ENCODE assay signal across 22 cellular contexts in genomic region chr3:72697717-72698116, GRCh38.
A peak's percentile ranks its signal among the peaks of the same experiment; 100 is the strongest.
DNase-seq lines count a peak whose midpoint lies in the region; ATAC-seq, FAIRE-seq and TF ChIP-seq lines count a peak whose summit lies in the region.
"Had no signal": no experiment of that assay in that cellular context is flagged by ENCODE, and none has a peak within 500 bp of the region (broad histone marks: within the 10 kb centered on the region; RNA-seq: fewer than 3 reads in every experiment).

No MANE protein-coding gene starts in this region.

- TF ChIP-seq POLR2A in K562 (conservative IDR thresholded peaks at IDR 0.05) (no peak), upper lobe of left lung (IDR thresholded peaks at IDR 0.05) (no peak)

- H3K27me3 ChIP-seq in GM23338 (ENCODE audit: insufficient read depth) (no peaks in the 10 kb centered on the region), HUES64 (ENCODE audit: insufficient read depth, low read length) (no peaks in the 10 kb centered on the region), K562 (ENCODE audit: control insufficient read depth in 2 of 2, insufficient read depth in 2 of 2, low read length in 2 of 2) (no peaks in the 10 kb centered on the region), mesendoderm (ENCODE audit: insufficient read depth, low read length, poor library complexity) (no peaks in the 10 kb centered on the region), upper lobe of left lung (no peaks in the 10 kb centered on the region)
- H3K27me3 ChIP-seq: BE2C, SJCRH30 had no signal

- no peak overlapping the region for H4K5ac ChIP-seq in mesendoderm (ENCODE audit: low read length)

- H2AFZ ChIP-seq in GM23338 (0 out of 2 replicates have a peak overlapping the region, but pooled peaks have one; percentile 6), K562 (ENCODE audit: low read depth, low read length) (no peak overlapping the region)

- H3K36me3 Mint-ChIP-seq in GM23338 (ENCODE audit: low read depth), result no peaks in the 10 kb centered on the region

- no peak overlapping the region for H2AK5ac ChIP-seq in mesendoderm (ENCODE audit: low read length)

- TF ChIP-seq CTCF in GM23338 (conservative IDR thresholded peaks at IDR 0.05; ENCODE audit: low read depth in 2 of 2), result no peak
- no peak for TF ChIP-seq CTCF in K562 (IDR thresholded peaks at IDR 0.05 in 2 of 3, conservative IDR thresholded peaks at IDR 0.05 in 1 of 3; ENCODE audit: insufficient read depth in 2 of 3, low read depth in 1 of 3, low read length in 3 of 3)
- no peak for TF ChIP-seq CTCF in upper lobe of left lung (IDR thresholded peaks at IDR 0.05)

- no peak overlapping the region for H2BK5ac ChIP-seq in mesendoderm (ENCODE audit: low read length)

- ATAC-seq in GM23338, result peak; percentile 6; the same call in 2 of the 3 replicates
- ATAC-seq in K562, result no peak
- ATAC-seq in upper lobe of left lung (ENCODE audit: low FRiP score in 2 of 2), result no peak

- H3K79me2 ChIP-seq in GM23338 (replicated peaks; ENCODE audit: insufficient read depth) (no peaks in the 10 kb centered on the region), K562 (ENCODE audit: control insufficient read depth, insufficient read depth, low read length) (no peaks in the 10 kb centered on the region), mesendoderm (ENCODE audit: control insufficient read depth, insufficient read depth, low read length) (no peaks in the 10 kb centered on the region)

- no peak overlapping the region for H4K8ac ChIP-seq in mesendoderm (ENCODE audit: low read depth, low read length)

- H3K27ac ChIP-seq in GM23338 (ENCODE audit: low read depth) (peak overlapping the region; percentile 18; the same call in 1 of the 2 replicates), HUES64 (ENCODE audit: low read depth, low read length) (peak overlapping the region; percentile 17; the same call in 1 of the 2 replicates), K562 (ENCODE audit: extremely low read depth, low read depth, low read length) (no peak overlapping the region), mesendoderm (ENCODE audit: low read depth, low read length) (no peak overlapping the region), upper lobe of left lung (no peak overlapping the region)
- H3K27ac ChIP-seq: SJCRH30 had no signal

- no peak for TF ChIP-seq RAD21 in K562 (CRISPR knock-in tag; conservative IDR thresholded peaks at IDR 0.05 in 1 of 2, IDR thresholded peaks at IDR 0.05 in 1 of 2)

- FAIRE-seq in K562 (lab: Jason Lieb, UNC), result no peak
- FAIRE-seq: A204.1, GM19239, RCC 7860 had no signal

- H3K27me3 Mint-ChIP-seq in GM23338 (ENCODE audit: insufficient read depth, low read depth, poor library complexity), result peaks cover 10% of the 10 kb centered on the region

- 0 out of 3 replicates have a peak overlapping the region, but pooled peaks have one; percentile 3 for H3K4me3 Mint-ChIP-seq in GM23338

- H3K36me3 ChIP-seq in GM23338 (ENCODE audit: insufficient read depth) (no peaks in the 10 kb centered on the region), HUES64 (ENCODE audit: insufficient read depth, low read length) (no peaks in the 10 kb centered on the region), K562 (ENCODE audit: control insufficient read depth, insufficient read depth, low read length) (no peaks in the 10 kb centered on the region), mesendoderm (ENCODE audit: control insufficient read depth, insufficient read depth, low read length) (no peaks in the 10 kb centered on the region), upper lobe of left lung (no peaks in the 10 kb centered on the region)
- H3K36me3 ChIP-seq: BE2C, HAP-1, SJCRH30 had no signal

- TF ChIP-seq EP300 in K562 (IDR thresholded peaks at IDR 0.05; ENCODE audit: low read length) (no peak), upper lobe of left lung (IDR thresholded peaks at IDR 0.05) (no peak)

- CTCF ChIA-PET in K562 (lab: Yijun Ruan, JAX; ENCODE audit: low intra/inter-chr PET ratio), result no interaction called here

- peaks cover 12% of the 10 kb centered on the region for H3K4me1 ChIP-seq in GM23338 (ENCODE audit: insufficient read depth)
- peaks cover 16% of the 10 kb centered on the region; the same call in 1 of the 2 replicates for H3K4me1 ChIP-seq in HUES64 (ENCODE audit: insufficient read depth, low read length)
- H3K4me1 ChIP-seq in K562 (replicated peaks in 1 of 2; ENCODE audit: control insufficient read depth in 2 of 2, insufficient read depth in 2 of 2, low read length in 2 of 2), result no peaks in the 10 kb centered on the region; a peak in 1 of 5 replicates
- H3K4me1 ChIP-seq in mesendoderm (ENCODE audit: control insufficient read depth, low read depth, low read length), result no peaks in the 10 kb centered on the region
- H3K4me1 ChIP-seq in upper lobe of left lung, result peaks cover 0 to 14% (median 1%) of the 10 kb centered on the region in 4 donors
- H3K4me1 ChIP-seq: BE2C, HAP-1, SJCRH30 had no signal

- H4K20me1 ChIP-seq in GM23338 (replicated peaks; ENCODE audit: insufficient read depth) (no peaks in the 10 kb centered on the region), K562 (replicated peaks; ENCODE audit: control insufficient read depth, insufficient read depth, low read length) (no peaks in the 10 kb centered on the region)

- WGBS in HUES64, result 80% methylated on average over 2 of the region's 2 CpGs
- 18% methylated on average over 2 of the region's 2 CpGs for whole genome bisulfite sequencing in K562 (ENCODE audit: insufficient coverage, low coverage, missing lambda C conversion rate)
- 100% methylated on average over 1 of the region's 2 CpGs for WGBS in mesendoderm (ENCODE audit: extremely low coverage, insufficient coverage, low lambda C conversion rate)
- 76 to 80% methylated on average over 2 of the region's 2 CpGs for WGBS in upper lobe of left lung, 2 donors

- no peaks in the 10 kb centered on the region; the same call in 2 of the 3 replicates for H3K9me3 Mint-ChIP-seq in GM23338

- no TSS peak for BruUV-seq in K562 (replicated peaks; lab: Mats Ljungman, UMichigan)

- H3K4me3 ChIP-seq in GM23338, result no peak overlapping the region
- no peak overlapping the region for H3K4me3 ChIP-seq in HUES64 (ENCODE audit: low read length)
- H3K4me3 ChIP-seq in K562, result no peak overlapping the region
- H3K4me3 ChIP-seq in mesendoderm (ENCODE audit: low read length), result no peak overlapping the region
- no peak overlapping the region for H3K4me3 ChIP-seq in upper lobe of left lung
- H3K4me3 ChIP-seq: HAP-1, SJCRH30 had no signal

- H3K9me3 ChIP-seq in HUES64 (ENCODE audit: insufficient read depth, low read depth, low read length) (no peaks in the 10 kb centered on the region), K562 (replicated peaks; ENCODE audit: control insufficient read depth, insufficient read depth, low read depth, low read length) (no peaks in the 10 kb centered on the region), upper lobe of left lung (no peaks in the 10 kb centered on the region)
- H3K9me3 ChIP-seq: BE2C, HAP-1, SJCRH30 had no signal

- no peak overlapping the region for H3K56ac ChIP-seq in mesendoderm (ENCODE audit: low read length)

- no peaks in the 10 kb centered on the region for H3K79me1 ChIP-seq in mesendoderm (ENCODE audit: low read length)

- H3K9me1 ChIP-seq in K562 (ENCODE audit: control insufficient read depth, insufficient read depth, low read length), result no peaks in the 10 kb centered on the region

- H3F3A ChIP-seq in GM23338 (replicated peaks; ENCODE audit: low read depth), result no peaks in the 10 kb centered on the region

- DNase-seq in GM23338 (ENCODE audit: low spot score), result no peak
- DNase-seq in K562 (ENCODE audit: extremely low read depth in 1 of 4, low spot score in 3 of 4), result no peak
- DNase-seq in mesendoderm, result no peak
- DNase-seq in NCI-H1105 (lab: John Stamatoyannopoulos, UW), result no peak
- no peak for DNase-seq in upper lobe of left lung
- no peak for DNase-seq in AG08395 (ENCODE audit: low spot score)
- DNase-seq in NCI-H526 (lab: John Stamatoyannopoulos, UW), result no peak
- DNase-seq: BE2C, EL, KG1, NCI-H1092 treated with DMSO at 0.1 percent for 48 hours, NCI-H2029, NCI-H2227 treated with DMSO at 0.1 percent for 48 hours, NCI-H510A, NCI-H748 treated with DMSO at 0.1 percent for 48 hours, OCI-M1, SJCRH30 had no signal

- H3K9ac ChIP-seq in HUES64 (ENCODE audit: low read depth, low read length) (no peak overlapping the region), K562 (ENCODE audit: insufficient read depth in 1 of 2, low read depth in 2 of 2, low read length in 2 of 2) (no peak overlapping the region), mesendoderm (ENCODE audit: low read length) (no peak overlapping the region)

- no peaks in the 10 kb centered on the region for H3K9me2 ChIP-seq in GM23338 (ENCODE audit: insufficient read depth)

- in situ Hi-C loops in K562 (cut with MboI), result no loop called here

- intact Hi-C loops in K562 (cut with micrococcal nuclease), result no loop called here

- peak overlapping the region; percentile 39 for H2BK15ac ChIP-seq in mesendoderm (replicated peaks; ENCODE audit: low read depth)

- H3K4me2 ChIP-seq in GM23338, result no peak overlapping the region
- H3K4me2 ChIP-seq in K562 (ENCODE audit: insufficient read depth, low read length), result no peak overlapping the region
- H3K4me2 ChIP-seq in mesendoderm (ENCODE audit: low read length), result no peak overlapping the region

- H3K23ac ChIP-seq in mesendoderm (ENCODE audit: low read length), result no peak overlapping the region

- no peak overlapping the region for H3K18ac ChIP-seq in mesendoderm (ENCODE audit: low read length)

- no peak overlapping the region for H3K4ac ChIP-seq in mesendoderm (ENCODE audit: low read depth, low read length)

- H3K27ac Mint-ChIP-seq in GM23338, result peak overlapping the region; percentile 69

- H2BK120ac ChIP-seq in mesendoderm (ENCODE audit: low read depth, low read length), result no peak overlapping the region

- POLR2A ChIA-PET in K562 (lab: Yijun Ruan, JAX), result interaction anchor here (0.7 kb wide), 1 partner anchor 286 kb away, joined by 3 read pairs; no protein-coding TSS in a partner anchor

- H3K4me1 Mint-ChIP-seq in GM23338, result peaks cover 29% of the 10 kb centered on the region

TF ChIP-seq in GM23338, 12 proteins besides CTCF, POLR2A, EP300 and RAD21 (continues in another document):
- TF ChIP-seq JUNB (IDR thresholded peaks at IDR 0.05; ENCODE audit: unreplicated experiment), result no peak
- TF ChIP-seq EZH2phosphoT487 (IDR thresholded peaks at IDR 0.05; ENCODE audit: unreplicated experiment), result no peak

TF ChIP-seq in K562, 482 proteins besides CTCF, POLR2A, EP300 and RAD21 (continues in another document):
- TF ChIP-seq MLLT1 (IDR thresholded peaks at IDR 0.05) (peak in 1 of 2 experiments; percentile 70; a peak in 1 of 4 replicates), YBX1 (IDR thresholded peaks at IDR 0.05) (no peak), ZBTB17 (CRISPR knock-in tag; IDR thresholded peaks at IDR 0.05) (peak; percentile 62; the same call in 1 of the 2 replicates)

Comparison
In these comparisons a context has a peak if more than half of its experiments do, and no peak if none do; other contexts are left out.
1. H3K27ac ChIP-seq: peak in GM23338 (single experiment) and HUES64 (single experiment); none in K562 (single experiment), mesendoderm (single experiment) and upper lobe of left lung (0 of 4).